Comparison of ENCODE assay signal across 8 cellular contexts in genomic region chr14:92680781-92681650, GRCh38.
DNase-seq lines count a peak whose midpoint lies in the region; ATAC-seq and TF ChIP-seq lines count a peak whose summit lies in the region.

No MANE protein-coding gene starts in this region.

- H3K4me1 ChIP-seq in GM23338 (ENCODE audit: insufficient read depth) (no peaks in the 10 kb centered on the region), lower lobe of right lung (peaks cover 23% of the 10 kb centered on the region)

- H3K36me3 ChIP-seq in GM23338 (ENCODE audit: insufficient read depth) (no peaks in the 10 kb centered on the region), lower lobe of right lung (peaks cover 86% of the 10 kb centered on the region)

- H3K9me3 ChIP-seq in lower lobe of right lung: no peaks in the 10 kb centered on the region

- H3K27me3 ChIP-seq in GM23338 (ENCODE audit: insufficient read depth): no peaks in the 10 kb centered on the region
- no peaks in the 10 kb centered on the region for H3K27me3 ChIP-seq in dorsolateral prefrontal cortex
- no peaks in the 10 kb centered on the region for H3K27me3 ChIP-seq in lower lobe of right lung (ENCODE audit: low read depth)

- H3K9me3 Mint-ChIP-seq in GM23338: no peaks in the 10 kb centered on the region; the same call in 2 of the 3 replicates
- no peaks in the 10 kb centered on the region for H3K9me3 Mint-ChIP-seq in activated CD4-positive, alpha-beta memory T cell treated with anti-CD3 and anti-CD28 coated beads for 36 hours

- H3K4me3 ChIP-seq in AG04449 (ENCODE audit: low read depth, low read length) (no peak overlapping the region), GM23338 (no peak overlapping the region), dorsolateral prefrontal cortex (no peak overlapping the region), lower lobe of right lung (no peak overlapping the region)

- intact Hi-C loops in activated CD4-positive, alpha-beta memory T cell treated with anti-CD3 and anti-CD28 coated beads for 36 hours (cut with micrococcal nuclease): loop anchor here (1.0 kb wide), 1 partner anchor 68 kb away; no protein-coding TSS in a partner anchor
- intact Hi-C loops in dorsolateral prefrontal cortex (cut with DNase I): loop anchor here in 1 of 2 donors (10.0 kb wide), 2 partner anchors 64 to 556 kb away; partner anchors contain the start of genes CPSF2, LGMN and NDUFB1
- intact Hi-C loops in lower lobe of right lung (cut with DNase I): no loop called here

- H3K9me2 ChIP-seq in GM23338 (ENCODE audit: insufficient read depth): no peaks in the 10 kb centered on the region

- no peak overlapping the region for H3K27ac Mint-ChIP-seq in GM23338
- peak overlapping the region; percentile 45 for H3K27ac Mint-ChIP-seq in activated CD4-positive, alpha-beta memory T cell treated with anti-CD3 and anti-CD28 coated beads for 36 hours

- POLR2A ChIA-PET in AG04449 (lab: Yijun Ruan, JAX): no interaction called here
- POLR2A ChIA-PET in activated CD4-positive, alpha-beta memory T cell treated with anti-CD3 and anti-CD28 coated beads for 36 hours (lab: Charles Lee): interaction anchor here (0.6 kb wide), 1 partner anchor 156 kb away, joined by 3 read pairs; no protein-coding TSS in a partner anchor

- no peaks in the 10 kb centered on the region for H3K4me1 Mint-ChIP-seq in GM23338
- peaks cover 32% of the 10 kb centered on the region for H3K4me1 Mint-ChIP-seq in activated CD4-positive, alpha-beta memory T cell treated with anti-CD3 and anti-CD28 coated beads for 36 hours (ENCODE audit: low read depth)

- CTCF ChIA-PET in AG04449 (lab: Yijun Ruan, JAX): interaction anchor here (0.6 to 14.9 kb wide), 36 partner anchors 8 to 575 kb away, joined by 3 to 402 read pairs (median 4); partner anchors contain the start of genes ATXN3, CPSF2, GOLGA5 and NDUFB1
- CTCF ChIA-PET in activated CD4-positive, alpha-beta memory T cell treated with anti-CD3 and anti-CD28 coated beads for 36 hours (lab: Charles Lee): interaction anchor here (0.6 to 3.7 kb wide), 26 partner anchors 9 to 548 kb away, joined by 3 to 37 read pairs (median 5); no protein-coding TSS in a partner anchor

- no peak overlapping the region for H3K27ac ChIP-seq in GM23338 (ENCODE audit: low read depth)
- no peak overlapping the region for H3K27ac ChIP-seq in dorsolateral prefrontal cortex
- no peak overlapping the region for H3K27ac ChIP-seq in lower lobe of right lung

- H3K4me2 ChIP-seq in GM23338: no peak overlapping the region

- H3K4me3 Mint-ChIP-seq in GM23338: no peak overlapping the region
- no peak overlapping the region for H3K4me3 Mint-ChIP-seq in activated CD4-positive, alpha-beta memory T cell treated with anti-CD3 and anti-CD28 coated beads for 36 hours

- ATAC-seq in GM23338: peak; percentile 83
- peak; percentile 76 to 79 for ATAC-seq in lower lobe of right lung
- no peak for ATAC-seq in HG03280 (IDR thresholded peaks at IDR 0.05; ENCODE audit: unreplicated experiment)

- H3K27me3 Mint-ChIP-seq in GM23338 (ENCODE audit: insufficient read depth, low read depth, poor library complexity): peaks cover 4% of the 10 kb centered on the region
- H3K27me3 Mint-ChIP-seq in activated CD4-positive, alpha-beta memory T cell treated with anti-CD3 and anti-CD28 coated beads for 36 hours: no peaks in the 10 kb centered on the region

- H3F3A ChIP-seq in GM23338 (replicated peaks; ENCODE audit: low read depth): no peaks in the 10 kb centered on the region

- no peaks in the 10 kb centered on the region for H3K79me2 ChIP-seq in GM23338 (replicated peaks; ENCODE audit: insufficient read depth)

- DNase-seq in AG04449 (ENCODE audit: low read depth, low spot score) (no peak), GM23338 (ENCODE audit: low spot score) (peak; percentile 84), NCI-H526 treated with DMSO at 0.1 percent for 48 hours (lab: John Stamatoyannopoulos, UW) (peak; percentile 36), dorsolateral prefrontal cortex (peak in 9 of 10 donors; percentile 47 to 79 (median 69)), lower lobe of right lung (peak; percentile 84)
- peak; percentile 85 for DNase-seq in activated CD4-positive, alpha-beta memory T cell treated with anti-CD3 and anti-CD28 coated beads for 36 hours
- peak; percentile 50 for DNase-seq in stimulated activated CD8-positive, alpha-beta memory T cell treated with anti-CD3 and anti-CD28 coated beads, Interleukin-15, amount 100 ng/mL, for 24 hours (ENCODE audit: low read depth)

- peak; percentile 86 for TF ChIP-seq CTCF in AG04449 (IDR thresholded peaks at IDR 0.05; ENCODE audit: insufficient read depth, low read length, missing control alignments)
- TF ChIP-seq CTCF in GM23338 (conservative IDR thresholded peaks at IDR 0.05; ENCODE audit: low read depth in 2 of 2): peak; percentile 92
- TF ChIP-seq CTCF in dorsolateral prefrontal cortex (IDR thresholded peaks at IDR 0.05 in 54 of 56, conservative IDR thresholded peaks at IDR 0.05 in 2 of 56; ENCODE audit: low read depth in 1 of 56, partially characterized antibody in 56 of 56): peak; percentile 49 to 88 (median 78)
- peak; percentile 96 for TF ChIP-seq CTCF in lower lobe of right lung (IDR thresholded peaks at IDR 0.05)

- H3K36me3 Mint-ChIP-seq in GM23338 (ENCODE audit: low read depth): no peaks in the 10 kb centered on the region
- H3K36me3 Mint-ChIP-seq in activated CD4-positive, alpha-beta memory T cell treated with anti-CD3 and anti-CD28 coated beads for 36 hours: peaks cover 25% of the 10 kb centered on the region

- no peak overlapping the region; the same call in 1 of the 2 replicates for H2AFZ ChIP-seq in GM23338

- H4K20me1 ChIP-seq in GM23338 (replicated peaks; ENCODE audit: insufficient read depth): no peaks in the 10 kb centered on the region

TF ChIP-seq in GM23338, 12 proteins besides CTCF, POLR2A, EP300 and RAD21 (continues in another document):
- no peak for TF ChIP-seq ZNF462 (CRISPR knock-in tag; IDR thresholded peaks at IDR 0.05)
- TF ChIP-seq ETS1 (IDR thresholded peaks at IDR 0.05): no peak
- no peak for TF ChIP-seq STAT1 (IDR thresholded peaks at IDR 0.05; ENCODE audit: unreplicated experiment)
